In the genomic region with DNA sequence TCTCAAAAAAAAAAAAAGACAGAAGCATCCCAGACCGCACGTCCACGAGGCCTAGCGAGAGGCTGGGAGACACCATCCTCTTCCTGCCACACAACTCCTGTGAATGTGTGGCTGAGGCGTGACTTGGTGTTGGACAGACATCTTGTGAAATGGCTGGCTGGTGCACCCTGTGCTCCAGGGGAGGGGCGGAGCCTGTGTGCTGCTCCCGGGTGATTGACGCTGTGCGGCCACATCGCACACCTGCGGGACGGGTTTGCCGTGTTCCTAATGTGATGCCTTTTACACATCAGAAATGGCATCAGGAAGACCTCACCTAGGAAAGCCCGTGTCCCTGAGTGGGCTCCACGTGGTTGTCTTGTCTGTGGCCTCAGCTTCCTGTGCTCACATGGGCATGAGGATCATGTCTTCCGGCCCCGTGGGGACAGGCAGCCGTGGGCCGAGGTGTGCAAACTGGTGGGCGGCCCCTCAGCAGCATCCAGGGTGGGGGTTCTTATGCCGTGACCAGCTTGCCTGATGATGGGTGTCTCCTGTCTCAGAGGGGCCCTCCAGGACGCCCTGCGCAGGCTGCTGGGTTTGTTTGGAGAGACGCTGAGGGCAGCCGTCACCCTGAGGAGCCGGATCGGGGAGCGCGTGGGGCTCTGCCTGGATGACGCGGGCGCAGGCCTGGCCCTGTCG, we compare ENCODE assay signal across 24 cellular contexts.
"Had no signal": no experiment of that assay in that cellular context is flagged by ENCODE, and none has a peak within 500 bp of the region (broad histone marks: within the 10 kb centered on the region; RNA-seq: fewer than 3 reads in every experiment).

No MANE protein-coding gene starts in this region.

- H3K27ac Mint-ChIP-seq: naive B cell; nephron; stimulated activated effector memory CD8-positive, alpha-beta T cell treated with anti-CD3 and anti-CD28 coated beads, Interleukin-12 subunit alpha, Interleukin-12 subunit beta, amount 100 ng/mL, for 72 hours had no signal

- H3K4me1 Mint-ChIP-seq: stimulated activated effector memory CD8-positive, alpha-beta T cell treated with anti-CD3 and anti-CD28 coated beads, Interleukin-12 subunit alpha, Interleukin-12 subunit beta, amount 100 ng/mL, for 72 hours had no signal

- H3K4me1 ChIP-seq: thyroid gland, upper lobe of right lung had no signal

- FAIRE-seq: keratinocyte, small intestine had no signal

- H3K9me3 Mint-ChIP-seq: immature natural killer cell; naive B cell; stimulated activated effector memory CD8-positive, alpha-beta T cell treated with anti-CD3 and anti-CD28 coated beads, Interleukin-12 subunit alpha, Interleukin-12 subunit beta, amount 100 ng/mL, for 72 hours had no signal

- H3K4me3 ChIP-seq: esophagus muscularis mucosa, gastroesophageal sphincter, left ventricle myocardium inferior, right atrium auricular region, sigmoid colon, suprapubic skin, thyroid gland, upper lobe of right lung, vagina had no signal

- ATAC-seq: gastroesophageal sphincter; left cardiac atrium; stimulated activated effector memory CD8-positive, alpha-beta T cell treated with anti-CD3 and anti-CD28 coated beads, Interleukin-12 subunit alpha, Interleukin-12 subunit beta, amount 100 ng/mL, for 72 hours; stimulated activated naive CD8-positive, alpha-beta T cell treated with anti-CD3 and anti-CD28 coated beads, Interleukin-15, Interleukin-2, amounts not matched to agents 100 U/mL and 50 U/mL, for 24 hours; upper lobe of right lung had no signal

- DNase-seq: cortex of kidney; effector CD8-positive, alpha-beta T cell; glutamatergic neuron; left cardiac atrium; left ventricle myocardium inferior; mesendoderm; naive B cell; sigmoid colon; small intestine; stimulated activated CD4-positive, alpha-beta T cell treated with anti-CD3 and anti-CD28 coated beads, Interleukin-2, amount 100 ng/mL, for 48 hours; stimulated activated CD8-positive, alpha-beta memory T cell treated with anti-CD3 and anti-CD28 coated beads, Interleukin-4, amount 100 ng/mL, for 48 hours; stimulated activated naive CD8-positive, alpha-beta T cell treated with anti-CD3 and anti-CD28 coated beads, Interleukin-15, Interleukin-2, amounts not matched to agents 100 U/mL and 50 U/mL, for 24 hours; thyroid gland; upper lobe of right lung had no signal

- H3K9me3 ChIP-seq: esophagus muscularis mucosa, gastroesophageal sphincter, left ventricle myocardium inferior, right atrium auricular region, sigmoid colon, suprapubic skin, thyroid gland, upper lobe of right lung, vagina had no signal

- H3K27ac ChIP-seq: esophagus muscularis mucosa, gastroesophageal sphincter, left ventricle myocardium inferior, right atrium auricular region, sigmoid colon, suprapubic skin, thyroid gland, upper lobe of right lung, vagina had no signal

- H3K27me3 ChIP-seq: dorsolateral prefrontal cortex, esophagus muscularis mucosa, gastroesophageal sphincter, right atrium auricular region, sigmoid colon, suprapubic skin, thyroid gland, upper lobe of right lung, vagina had no signal

- H3K27me3 Mint-ChIP-seq: naive B cell had no signal

- H3K4me3 Mint-ChIP-seq: immature natural killer cell; naive B cell; nephron; stimulated activated effector memory CD8-positive, alpha-beta T cell treated with anti-CD3 and anti-CD28 coated beads, Interleukin-12 subunit alpha, Interleukin-12 subunit beta, amount 100 ng/mL, for 72 hours had no signal
